In genomic region chr22:22935056-22935545, GRCh38 we compare ENCODE assay signal across 14 cellular contexts. TPM values are rescaled to one million over a fixed set of nuclear protein-coding genes. Genes with fewer than 3 reads are reported as not detected.
DNase-seq lines count a peak whose midpoint lies in the region; ATAC-seq, FAIRE-seq and TF ChIP-seq lines count a peak whose summit lies in the region.
"Had no signal": no experiment of that assay in that cellular context is flagged by ENCODE, and none has a peak within 500 bp of the region (broad histone marks: within the 10 kb centered on the region; RNA-seq: fewer than 3 reads in every experiment).

No MANE protein-coding gene starts in this region.

- peak; percentile 59 for DNase-seq in chondrocyte (ENCODE audit: low spot score)
- no peak for DNase-seq in T-helper 9 cell
- DNase-seq in T-helper 17 cell, result no peak
- no peak for DNase-seq in urothelium cell line (ENCODE audit: low spot score)
- no peak for DNase-seq in DMS79 (lab: John Stamatoyannopoulos, UW)
- DNase-seq: activated CD4-positive, CD25-positive, alpha-beta regulatory T cell treated with anti-CD3 and anti-CD28 coated beads, Interleukin-2, amount 50 U/mL, for 72 hours; Calu3; nucleus accumbens; PC-9 had no signal

- H3K27ac Mint-ChIP-seq in chondrocyte (ENCODE audit: unreplicated experiment) (no peak overlapping the region), T-helper 17 cell (no peak overlapping the region)

- peaks cover 21% of the 10 kb centered on the region for H3K27me3 Mint-ChIP-seq in chondrocyte (ENCODE audit: low read depth)
- peaks cover 4% of the 10 kb centered on the region for H3K27me3 Mint-ChIP-seq in T-helper 17 cell

- no peaks in the 10 kb centered on the region for H3K36me3 Mint-ChIP-seq in chondrocyte (ENCODE audit: low read depth)
- no peaks in the 10 kb centered on the region for H3K36me3 Mint-ChIP-seq in T-helper 17 cell (ENCODE audit: low read depth)

- ATAC-seq in GM18861 (IDR thresholded peaks at IDR 0.05; ENCODE audit: unreplicated experiment), result peak; percentile 13
- ATAC-seq in GM21526 (IDR thresholded peaks at IDR 0.05; ENCODE audit: low FRiP score, unreplicated experiment), result peak; percentile 23
- peak; percentile 22 for ATAC-seq in HG03135 (IDR thresholded peaks at IDR 0.05; ENCODE audit: unreplicated experiment)
- no peak for ATAC-seq in T-helper 17 cell

- H3K4me1 Mint-ChIP-seq in chondrocyte (ENCODE audit: low read depth) (no peaks in the 10 kb centered on the region), T-helper 17 cell (peaks cover 9% of the 10 kb centered on the region)

- H3K9me3 Mint-ChIP-seq in chondrocyte (ENCODE audit: low read depth), result no peaks in the 10 kb centered on the region

- no peak for TF ChIP-seq CTCF in chondrocyte (IDR thresholded peaks at IDR 0.05)

- FAIRE-seq in urothelium cell line (lab: Jason Lieb, UNC), result no peak
- FAIRE-seq: keratinocyte had no signal

- no peaks in the 10 kb centered on the region for H3K9me3 ChIP-seq in T-helper 17 cell (ENCODE audit: control insufficient read depth, low read length, poor library complexity, severe bottlenecking)
- H3K9me3 ChIP-seq: vagina had no signal

- H3K4me3 Mint-ChIP-seq in chondrocyte (ENCODE audit: unreplicated experiment) (no peak overlapping the region), T-helper 17 cell (no peak overlapping the region)

RNA-seq across cellular contexts. Expression of gene IGLL5, which starts 47.5 kb away (rescaled TPM):
- not detected in 3 replicates for total RNA-seq in chondrocyte
- total RNA-seq in T-helper 17 cell, result 1 to 10 TPM in 1 of 2 donors, not detected in 1; 1.9 TPM
- total RNA-seq: Calu3, PC-9 had no signal
